In the genomic region with DNA sequence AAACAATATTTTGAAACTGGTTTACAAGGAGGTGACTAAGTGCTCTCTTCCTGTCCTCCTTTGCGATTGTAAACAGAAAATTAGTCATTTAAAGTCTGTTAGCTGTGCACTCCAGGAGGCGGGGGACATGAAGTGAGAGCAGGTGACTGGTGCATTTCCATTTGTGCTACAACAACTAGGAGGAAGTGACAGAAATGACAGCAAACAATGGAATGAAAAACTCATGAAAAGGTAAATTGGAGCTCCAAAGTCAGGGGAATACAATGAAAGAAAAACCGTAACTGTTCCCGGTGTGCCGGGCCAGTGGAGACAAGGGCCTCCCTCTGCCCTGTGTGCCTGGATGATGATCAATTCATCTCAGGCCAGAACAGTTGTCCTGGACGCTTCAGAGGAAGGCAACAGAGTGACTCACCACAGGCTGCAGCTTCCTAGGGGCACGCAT, we compare ENCODE assay signal across 1 cellular context.
TF ChIP-seq lines count a peak whose summit lies in the region.

No MANE protein-coding gene starts in this region.

TF ChIP-seq in HEK293, 187 proteins besides CTCF, POLR2A, EP300 and RAD21 (continued from another document):
- TF ChIP-seq, protein P1, sequence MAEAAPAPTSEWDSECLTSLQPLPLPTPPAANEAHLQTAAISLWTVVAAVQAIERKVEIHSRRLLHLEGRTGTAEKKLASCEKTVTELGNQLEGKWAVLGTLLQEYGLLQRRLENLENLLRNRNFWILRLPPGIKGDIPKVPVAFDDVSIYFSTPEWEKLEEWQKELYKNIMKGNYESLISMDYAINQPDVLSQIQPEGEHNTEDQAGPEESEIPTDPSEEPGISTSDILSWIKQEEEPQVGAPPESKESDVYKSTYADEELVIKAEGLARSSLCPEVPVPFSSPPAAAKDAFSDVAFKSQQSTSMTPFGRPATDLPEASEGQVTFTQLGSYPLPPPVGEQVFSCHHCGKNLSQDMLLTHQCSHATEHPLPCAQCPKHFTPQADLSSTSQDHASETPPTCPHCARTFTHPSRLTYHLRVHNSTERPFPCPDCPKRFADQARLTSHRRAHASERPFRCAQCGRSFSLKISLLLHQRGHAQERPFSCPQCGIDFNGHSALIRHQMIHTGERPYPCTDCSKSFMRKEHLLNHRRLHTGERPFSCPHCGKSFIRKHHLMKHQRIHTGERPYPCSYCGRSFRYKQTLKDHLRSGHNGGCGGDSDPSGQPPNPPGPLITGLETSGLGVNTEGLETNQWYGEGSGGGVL (tag by site-specific recombination; IDR thresholded peaks at IDR 0.05) = no peak
- TF ChIP-seq ZNF544 (tag by site-specific recombination; IDR thresholded peaks at IDR 0.05) (no peak), ZNF37A (tag by site-specific recombination; IDR thresholded peaks at IDR 0.05) (no peak), ZFP69B (tag by site-specific recombination; IDR thresholded peaks at IDR 0.05) (no peak)
